ENCODE assay signal across 23 cellular contexts in genomic region chr3:37056826-37057225, GRCh38.
DNase-seq lines count a peak whose midpoint lies in the region; ATAC-seq and TF ChIP-seq lines count a peak whose summit lies in the region.
"Had no signal": no experiment of that assay in that cellular context is flagged by ENCODE, and none has a peak within 500 bp of the region (broad histone marks: within the 10 kb centered on the region; RNA-seq: fewer than 3 reads in every experiment).

No MANE protein-coding gene starts in this region.

- H3K27ac ChIP-seq in CD4-positive, CD25-positive, alpha-beta regulatory T cell (ENCODE audit: insufficient read depth, low read length, poor library complexity, severe bottlenecking) = no peak overlapping the region
- H3K27ac ChIP-seq in vagina = no peak overlapping the region
- H3K27ac ChIP-seq: C4-2B, lower lobe of right lung, testis had no signal

- peaks cover 68% of the 10 kb centered on the region for H3K36me3 ChIP-seq in CD4-positive, CD25-positive, alpha-beta regulatory T cell (ENCODE audit: control insufficient read depth, insufficient read depth, low read length)
- peaks cover 0 to 41% of the 10 kb centered on the region in 2 donors for H3K36me3 ChIP-seq in vagina

- no peak overlapping the region for H3K4me3 Mint-ChIP-seq in activated CD8-positive, alpha-beta memory T cell treated with anti-CD3 and anti-CD28 coated beads, Interleukin-2, amount 10 ng/mL, durations not matched to agents 7 days and 5 days
- H3K4me3 Mint-ChIP-seq in CD4-positive, CD25-positive, alpha-beta regulatory T cell = no peak overlapping the region
- no peak overlapping the region for H3K4me3 Mint-ChIP-seq in activated naive CD8-positive, alpha-beta T cell treated with anti-CD3 and anti-CD28 coated beads, Interleukin-2, amount 50 U/mL, for 24 hours
- H3K4me3 Mint-ChIP-seq in nephron progenitor cell = no peak overlapping the region
- H3K4me3 Mint-ChIP-seq: activated naive CD4-positive, alpha-beta T cell treated with anti-CD3 and anti-CD28 coated beads, Interleukin-2, amount 10 ng/mL, durations not matched to agents 7 days and 5 days; T-helper 1 cell treated with Interleukin-12 subunit alpha and Interleukin-12 subunit beta and Interleukin-4 antibody, amounts not matched to agents 30 μg/mL and 1 μg/mL, for 36 hours; WTC11 had no signal

- H3K9me3 ChIP-seq in CD4-positive, CD25-positive, alpha-beta regulatory T cell (ENCODE audit: control insufficient read depth in 2 of 2, low read length in 2 of 2) = no peaks in the 10 kb centered on the region
- no peaks in the 10 kb centered on the region for H3K9me3 ChIP-seq in vagina
- H3K9me3 ChIP-seq: lower lobe of right lung, testis had no signal

- DNase-seq in activated CD8-positive, alpha-beta memory T cell treated with anti-CD3 and anti-CD28 coated beads, Interleukin-2, amount 10 ng/mL, durations not matched to agents 7 days and 5 days = no peak
- DNase-seq in activated CD8-positive, alpha-beta memory T cell treated with anti-CD3 and anti-CD28 coated beads, Interleukin-2, amount 50 U/mL, for 48 hours = no peak
- DNase-seq in CD4-positive, CD25-positive, alpha-beta regulatory T cell = no peak
- DNase-seq in activated naive CD8-positive, alpha-beta T cell treated with anti-CD3 and anti-CD28 coated beads, Interleukin-2, amount 50 U/mL, for 24 hours = no peak
- no peak for DNase-seq in nephron progenitor cell
- no peak for DNase-seq in mucosa of gallbladder (ENCODE audit: low spot score)
- DNase-seq in vagina (ENCODE audit: extremely low spot score in 2 of 2) = no peak
- DNase-seq: activated CD8-positive, alpha-beta memory T cell treated with anti-CD3 and anti-CD28 coated beads, Interleukin-2, amount 50 U/mL, for 4 hours; activated naive CD4-positive, alpha-beta T cell treated with anti-CD3 and anti-CD28 coated beads, Interleukin-2, amount 10 ng/mL, durations not matched to agents 7 days and 5 days; DMS79; glutamatergic neuron; lower lobe of right lung; NCI-H1417 treated with DMSO at 0.1 percent for 48 hours; NCI-H2171 treated with DMSO at 0.1 percent for 48 hours; NCI-H748 treated with DMSO at 0.1 percent for 48 hours; OCI-M1; stimulated activated CD4-positive, alpha-beta T cell treated with anti-CD3 and anti-CD28 coated beads, Interleukin-4, amount 100 ng/mL, for 4 hours; testis had no signal

- peaks cover 41% of the 10 kb centered on the region for H3K36me3 Mint-ChIP-seq in activated CD8-positive, alpha-beta memory T cell treated with anti-CD3 and anti-CD28 coated beads, Interleukin-2, amount 10 ng/mL, durations not matched to agents 7 days and 5 days
- peaks cover 38% of the 10 kb centered on the region for H3K36me3 Mint-ChIP-seq in CD4-positive, CD25-positive, alpha-beta regulatory T cell
- peaks cover 47% of the 10 kb centered on the region for H3K36me3 Mint-ChIP-seq in activated naive CD8-positive, alpha-beta T cell treated with anti-CD3 and anti-CD28 coated beads, Interleukin-2, amount 50 U/mL, for 24 hours (ENCODE audit: low read depth)
- H3K36me3 Mint-ChIP-seq in nephron progenitor cell (ENCODE audit: low read depth) = peaks cover 78% of the 10 kb centered on the region

- no peaks in the 10 kb centered on the region for H3K27me3 Mint-ChIP-seq in activated CD8-positive, alpha-beta memory T cell treated with anti-CD3 and anti-CD28 coated beads, Interleukin-2, amount 10 ng/mL, durations not matched to agents 7 days and 5 days
- H3K27me3 Mint-ChIP-seq in CD4-positive, CD25-positive, alpha-beta regulatory T cell = no peaks in the 10 kb centered on the region
- no peaks in the 10 kb centered on the region for H3K27me3 Mint-ChIP-seq in activated naive CD8-positive, alpha-beta T cell treated with anti-CD3 and anti-CD28 coated beads, Interleukin-2, amount 50 U/mL, for 24 hours
- H3K27me3 Mint-ChIP-seq in nephron progenitor cell (ENCODE audit: low read depth, poor library complexity) = no peaks in the 10 kb centered on the region
- H3K27me3 Mint-ChIP-seq: activated naive CD4-positive, alpha-beta T cell treated with anti-CD3 and anti-CD28 coated beads, Interleukin-2, amount 10 ng/mL, durations not matched to agents 7 days and 5 days had no signal

- intact Hi-C loops in vagina (cut with DNase I) = no loop called here

- CTCF ChIA-PET in activated CD8-positive, alpha-beta memory T cell treated with anti-CD3 and anti-CD28 coated beads, Interleukin-2, amount 10 ng/mL, durations not matched to agents 7 days and 5 days (lab: Charles Lee) = no interaction called here

- ATAC-seq in activated CD8-positive, alpha-beta memory T cell treated with anti-CD3 and anti-CD28 coated beads, Interleukin-2, amount 10 ng/mL, durations not matched to agents 7 days and 5 days = no peak
- ATAC-seq in CD4-positive, CD25-positive, alpha-beta regulatory T cell (ENCODE audit: low read depth in 2 of 2) = no peak
- ATAC-seq in activated naive CD8-positive, alpha-beta T cell treated with anti-CD3 and anti-CD28 coated beads, Interleukin-2, amount 50 U/mL, for 24 hours = no peak
- no peak for ATAC-seq in GM21529 (IDR thresholded peaks at IDR 0.05; ENCODE audit: unreplicated experiment)
- ATAC-seq: lower lobe of right lung, WTC11 had no signal

- TF ChIP-seq POLR2A in vagina (IDR thresholded peaks at IDR 0.05) = no peak

- no peak for TF ChIP-seq CTCF in nephron progenitor cell (IDR thresholded peaks at IDR 0.05)
- TF ChIP-seq CTCF in vagina (IDR thresholded peaks at IDR 0.05) = no peak

- H3K27me3 ChIP-seq in CD4-positive, CD25-positive, alpha-beta regulatory T cell (ENCODE audit: control insufficient read depth, insufficient read depth, low read length) = no peaks in the 10 kb centered on the region
- H3K27me3 ChIP-seq in vagina = no peaks in the 10 kb centered on the region
- H3K27me3 ChIP-seq: testis had no signal

- peaks cover 6% of the 10 kb centered on the region for H3K4me1 Mint-ChIP-seq in activated CD8-positive, alpha-beta memory T cell treated with anti-CD3 and anti-CD28 coated beads, Interleukin-2, amount 10 ng/mL, durations not matched to agents 7 days and 5 days
- peaks cover 0 to 16% (median 7%) of the 10 kb centered on the region in 4 donors for H3K4me1 Mint-ChIP-seq in CD4-positive, CD25-positive, alpha-beta regulatory T cell
- peaks cover 25% of the 10 kb centered on the region for H3K4me1 Mint-ChIP-seq in activated naive CD8-positive, alpha-beta T cell treated with anti-CD3 and anti-CD28 coated beads, Interleukin-2, amount 50 U/mL, for 24 hours
- H3K4me1 Mint-ChIP-seq in nephron progenitor cell = no peaks in the 10 kb centered on the region
- H3K4me1 Mint-ChIP-seq: activated naive CD4-positive, alpha-beta T cell treated with anti-CD3 and anti-CD28 coated beads, Interleukin-2, amount 10 ng/mL, durations not matched to agents 7 days and 5 days; WTC11 had no signal

- H3K4me3 ChIP-seq in CD4-positive, CD25-positive, alpha-beta regulatory T cell (ENCODE audit: low read depth, low read length) = no peak overlapping the region
- H3K4me3 ChIP-seq in vagina = no peak overlapping the region
- H3K4me3 ChIP-seq: lower lobe of right lung, smooth muscle cell, testis had no signal

- no peaks in the 10 kb centered on the region for H3K4me1 ChIP-seq in CD4-positive, CD25-positive, alpha-beta regulatory T cell (ENCODE audit: control insufficient read depth, insufficient read depth, low read length, poor library complexity, severe bottlenecking)
- peaks cover 34% of the 10 kb centered on the region for H3K4me1 ChIP-seq in vagina
- H3K4me1 ChIP-seq: testis had no signal

- H3K27ac Mint-ChIP-seq in activated CD8-positive, alpha-beta memory T cell treated with anti-CD3 and anti-CD28 coated beads, Interleukin-2, amount 10 ng/mL, durations not matched to agents 7 days and 5 days = peak overlapping the region; percentile 6
- peak overlapping the region in 2 of 3 donors; percentile 32 to 34 for H3K27ac Mint-ChIP-seq in CD4-positive, CD25-positive, alpha-beta regulatory T cell
- peak overlapping the region; percentile 39 for H3K27ac Mint-ChIP-seq in activated naive CD8-positive, alpha-beta T cell treated with anti-CD3 and anti-CD28 coated beads, Interleukin-2, amount 50 U/mL, for 24 hours
- H3K27ac Mint-ChIP-seq in nephron progenitor cell = peak overlapping the region; percentile 85
- H3K27ac Mint-ChIP-seq: activated naive CD4-positive, alpha-beta T cell treated with anti-CD3 and anti-CD28 coated beads, Interleukin-2, amount 10 ng/mL, durations not matched to agents 7 days and 5 days; T-helper 1 cell treated with Interleukin-12 subunit alpha and Interleukin-12 subunit beta and Interleukin-4 antibody, amounts not matched to agents 30 μg/mL and 1 μg/mL, for 36 hours had no signal

- H3K9me3 Mint-ChIP-seq in activated CD8-positive, alpha-beta memory T cell treated with anti-CD3 and anti-CD28 coated beads, Interleukin-2, amount 10 ng/mL, durations not matched to agents 7 days and 5 days (ENCODE audit: low read depth) = no peaks in the 10 kb centered on the region
- no peaks in the 10 kb centered on the region for H3K9me3 Mint-ChIP-seq in CD4-positive, CD25-positive, alpha-beta regulatory T cell
- H3K9me3 Mint-ChIP-seq in activated naive CD8-positive, alpha-beta T cell treated with anti-CD3 and anti-CD28 coated beads, Interleukin-2, amount 50 U/mL, for 24 hours = no peaks in the 10 kb centered on the region
- no peaks in the 10 kb centered on the region for H3K9me3 Mint-ChIP-seq in nephron progenitor cell
- H3K9me3 Mint-ChIP-seq: activated naive CD4-positive, alpha-beta T cell treated with anti-CD3 and anti-CD28 coated beads, Interleukin-2, amount 10 ng/mL, durations not matched to agents 7 days and 5 days; T-helper 1 cell treated with Interleukin-12 subunit alpha and Interleukin-12 subunit beta and Interleukin-4 antibody, amounts not matched to agents 30 μg/mL and 1 μg/mL, for 36 hours; WTC11 had no signal

Comparison
In these comparisons a context has a peak if more than half of its experiments do, and no peak if none do; other contexts are left out.
1. H3K27ac Mint-ChIP-seq: peak in every context shown above with its lines; median percentile 85 in nephron progenitor cell; 39 in activated naive CD8-positive, alpha-beta T cell treated with anti-CD3 and anti-CD28 coated beads, Interleukin-2, amount 50 U/mL, for 24 hours; 33 in CD4-positive, CD25-positive, alpha-beta regulatory T cell; 6 in activated CD8-positive, alpha-beta memory T cell treated with anti-CD3 and anti-CD28 coated beads, Interleukin-2, amount 10 ng/mL, durations not matched to agents 7 days and 5 days.